Comparison of ENCODE assay signal across 9 cellular contexts in the genomic region with DNA sequence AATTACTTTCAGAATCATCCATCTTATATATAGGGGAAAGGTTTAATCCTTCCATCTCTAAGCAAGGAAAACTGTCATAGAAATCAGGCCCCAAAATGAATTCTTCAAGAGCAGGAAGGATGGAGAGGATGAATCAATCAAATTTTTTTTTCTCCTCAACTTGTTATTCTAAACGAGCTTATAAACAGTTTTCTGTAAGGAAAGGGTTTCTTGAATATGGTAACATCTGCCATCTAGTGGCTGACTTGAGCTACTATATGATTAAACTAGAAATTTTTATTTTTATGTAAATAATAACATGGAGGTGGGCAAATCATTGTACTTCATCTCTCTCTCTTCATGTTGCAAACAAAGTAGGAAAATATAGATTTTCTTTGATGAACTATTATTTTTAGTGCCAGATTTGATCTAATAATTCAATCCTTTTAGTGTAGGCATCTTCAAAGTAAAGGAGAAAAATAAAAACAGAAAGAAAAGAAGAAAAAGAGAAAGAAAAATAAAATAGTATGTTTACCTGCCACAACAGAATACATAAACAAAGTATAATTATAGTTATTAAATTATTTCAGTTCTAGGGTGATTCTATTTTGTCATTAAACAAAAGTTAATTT.
A peak's percentile ranks its signal among the peaks of the same experiment; 100 is the strongest.
DNase-seq lines count a peak whose midpoint lies in the region; ATAC-seq lines count a peak whose summit lies in the region.
"Had no signal": no experiment of that assay in that cellular context is flagged by ENCODE, and none has a peak within 500 bp of the region (broad histone marks: within the 10 kb centered on the region; RNA-seq: fewer than 3 reads in every experiment).

No MANE protein-coding gene starts in this region.

- DNase-seq in EL (peak; percentile 25), HS-27A (ENCODE audit: low read depth) (peak; percentile 20), NOMO-1 (lab: John Stamatoyannopoulos, UW; ENCODE audit: unreplicated experiment in 2 of 2) (peak; percentile 19 to 89), cerebellum (ENCODE audit: low spot score) (peak; percentile 34), medulla oblongata (ENCODE audit: extremely low spot score) (peak; percentile 67), T1000 (lab: John Stamatoyannopoulos, UW) (no peak)
- no peak for DNase-seq in activated CD4-positive, CD25-positive, alpha-beta regulatory T cell treated with anti-CD3 and anti-CD28 coated beads, Interleukin-2, amount 50 U/mL, for 72 hours
- DNase-seq: activated T-cell treated with anti-CD3 and anti-CD28 coated beads, Interleukin-2, amount 50 U/mL, for 72 hours had no signal

- peak; percentile 88 for ATAC-seq in GM21515 (IDR thresholded peaks at IDR 0.05; ENCODE audit: unreplicated experiment)

Comparison
In these comparisons a context has a peak if more than half of its experiments do, and no peak if none do; other contexts are left out.
1. DNase-seq: peak in EL (single experiment), HS-27A (single experiment), NOMO-1 (2 of 2), cerebellum (single experiment) and medulla oblongata (single experiment); none in activated CD4-positive, CD25-positive, alpha-beta regulatory T cell treated with anti-CD3 and anti-CD28 coated beads, Interleukin-2, amount 50 U/mL, for 72 hours (single experiment) and T1000 (single experiment).